Comparison of ENCODE assay signal across 8 cellular contexts in the genomic region with DNA sequence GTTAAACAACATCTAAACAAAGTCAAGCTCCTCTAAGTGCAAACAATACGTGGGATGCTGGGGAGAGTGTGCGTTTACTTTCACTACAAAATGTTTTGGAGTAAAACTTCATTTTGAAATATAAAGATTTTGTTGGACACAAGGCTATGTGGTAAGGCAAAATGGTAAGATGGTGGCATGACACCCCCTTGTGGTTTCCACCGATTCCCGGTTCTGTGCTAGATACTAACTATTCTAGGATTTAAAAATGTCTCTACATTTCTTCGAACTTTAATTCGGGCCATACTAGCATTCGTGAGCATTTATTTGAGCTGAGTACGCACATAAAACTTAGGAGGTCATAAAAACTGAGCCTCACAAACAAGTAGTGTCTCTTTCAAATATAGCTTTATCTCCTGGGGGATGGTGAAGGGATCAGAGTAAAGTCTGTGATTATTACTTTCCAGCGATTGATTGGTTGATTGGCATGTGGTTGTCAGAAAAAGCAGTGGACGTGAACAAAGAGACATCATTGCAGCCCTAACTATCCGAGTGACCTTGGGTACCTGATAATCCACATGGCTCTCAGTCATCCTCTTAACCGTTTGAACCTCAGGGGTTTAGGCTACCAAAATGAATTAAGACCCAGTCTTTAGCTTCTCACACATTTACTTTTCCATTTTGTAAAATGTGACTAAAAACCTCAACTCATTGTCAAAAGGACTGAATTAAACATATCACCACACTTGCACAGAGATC. TPM values are rescaled to one million over a fixed set of nuclear protein-coding genes. Genes with fewer than 3 reads are reported as not detected.
DNase-seq lines count a peak whose midpoint lies in the region; ATAC-seq and TF ChIP-seq lines count a peak whose summit lies in the region.

No MANE protein-coding gene starts in this region.

- DNase-seq in SIG-M5 treated with dmso at 0.1 percent for 504 hours (lab: John Stamatoyannopoulos, UW; ENCODE audit: unreplicated experiment) = peak; percentile 28
- no peak for DNase-seq in SIG-M5 (lab: John Stamatoyannopoulos, UW)
- DNase-seq in Karpas-422 = peak; percentile 74
- peak; percentile 51 to 62 for DNase-seq in erythroblast (lab: John Stamatoyannopoulos, UW)
- no peak for DNase-seq in stimulated activated CD8-positive, alpha-beta memory T cell treated with anti-CD3 and anti-CD28 coated beads, Interleukin-4, amount 100 ng/mL, for 48 hours

- H3K4me1 ChIP-seq in Karpas-422 (ENCODE audit: low read length) (peaks cover 30% of the 10 kb centered on the region), neuron (ENCODE audit: insufficient read depth, low read length) (peaks cover 12% of the 10 kb centered on the region)

- H3K36me3 ChIP-seq in Karpas-422 (ENCODE audit: insufficient read depth, low read length) (peaks cover 7% of the 10 kb centered on the region; the same call in 1 of the 2 replicates), neuron (ENCODE audit: insufficient read depth, low read length) (peaks cover 8% of the 10 kb centered on the region)

- peak overlapping the region; percentile 94 for H3K4me2 ChIP-seq in Karpas-422 (ENCODE audit: low read depth, low read length, poor library complexity, severe bottlenecking)

- H3K9me3 Mint-ChIP-seq in T-helper 1 cell treated with Interleukin-12 subunit alpha and Interleukin-12 subunit beta and Interleukin-4 antibody, amounts not matched to agents 30 μg/mL and 1 μg/mL, for 36 hours = no peaks in the 10 kb centered on the region

- H3K27me3 ChIP-seq in Karpas-422 (ENCODE audit: low read length) (no peaks in the 10 kb centered on the region), neuron (ENCODE audit: insufficient read depth, low read length) (peaks cover 4% of the 10 kb centered on the region)

- H3K36me3 Mint-ChIP-seq in T-helper 1 cell treated with Interleukin-12 subunit alpha and Interleukin-12 subunit beta and Interleukin-4 antibody, amounts not matched to agents 30 μg/mL and 1 μg/mL, for 36 hours (ENCODE audit: low read depth) = peaks cover 8% of the 10 kb centered on the region

- H3K27ac Mint-ChIP-seq in T-helper 1 cell treated with Interleukin-12 subunit alpha and Interleukin-12 subunit beta and Interleukin-4 antibody, amounts not matched to agents 30 μg/mL and 1 μg/mL, for 36 hours = peak overlapping the region; percentile 59

- peak overlapping the region; percentile 79 for H3K4me3 Mint-ChIP-seq in T-helper 1 cell treated with Interleukin-12 subunit alpha and Interleukin-12 subunit beta and Interleukin-4 antibody, amounts not matched to agents 30 μg/mL and 1 μg/mL, for 36 hours

- H3K4me1 Mint-ChIP-seq in T-helper 1 cell treated with Interleukin-12 subunit alpha and Interleukin-12 subunit beta and Interleukin-4 antibody, amounts not matched to agents 30 μg/mL and 1 μg/mL, for 36 hours (ENCODE audit: low read depth) = peaks cover 24% of the 10 kb centered on the region

- no peak for ATAC-seq in HG02623 (IDR thresholded peaks at IDR 0.05; ENCODE audit: unreplicated experiment)

- H2AFZ ChIP-seq in Karpas-422 (ENCODE audit: low read length) (peak overlapping the region; percentile 97), neuron (ENCODE audit: low read depth, low read length) (peak overlapping the region; percentile 77)

- peaks cover 36% of the 10 kb centered on the region for H3K79me2 ChIP-seq in Karpas-422 (ENCODE audit: low read length)

- no peak for TF ChIP-seq POLR2A in erythroblast (IDR thresholded peaks at IDR 0.05; ENCODE audit: low read length)

- peak overlapping the region; percentile 86 for H3K4me3 ChIP-seq in Karpas-422 (ENCODE audit: low read length)
- peak overlapping the region; percentile 94 for H3K4me3 ChIP-seq in neuron (ENCODE audit: low read length)

- no peak overlapping the region for H3K27ac ChIP-seq in Karpas-422 (ENCODE audit: low read length)

- H3K9me3 ChIP-seq in Karpas-422 (ENCODE audit: low read length) (no peaks in the 10 kb centered on the region), neuron (ENCODE audit: low read length) (no peaks in the 10 kb centered on the region)

- 0 out of 2 replicates have a peak, but pooled peaks cover 4% of the 10 kb centered on the region for H4K20me1 ChIP-seq in Karpas-422 (ENCODE audit: insufficient read depth, low read depth, low read length)

- H3K9me2 ChIP-seq in Karpas-422 (replicated peaks; ENCODE audit: insufficient read depth, low read length) = no peaks in the 10 kb centered on the region

- H3K9ac ChIP-seq in Karpas-422 (ENCODE audit: low read length) = peak overlapping the region; percentile 95

- H3K27me3 Mint-ChIP-seq in T-helper 1 cell treated with Interleukin-12 subunit alpha and Interleukin-12 subunit beta and Interleukin-4 antibody, amounts not matched to agents 30 μg/mL and 1 μg/mL, for 36 hours (ENCODE audit: low read depth) = peaks cover 28% of the 10 kb centered on the region

RNA-seq across cellular contexts. Expression of gene ZNF639, which starts 1.1 kb away (rescaled TPM):
- total RNA-seq in Karpas-422 (2014; rRNA removed; shearing (Covaris generic); ENCODE audit: low replicate concordance) = 54.9 and 70.8 TPM in 2 replicates

RNA-seq across cellular contexts. Expression of gene MFN1, which starts 25.8 kb away (rescaled TPM):
- 26.1 and 58.9 TPM in 2 replicates for total RNA-seq in Karpas-422 (2014; rRNA removed; shearing (Covaris generic); ENCODE audit: low replicate concordance)

Comparison
In these comparisons a context has a peak if more than half of its experiments do, and no peak if none do; other contexts are left out.
1. DNase-seq: peak in SIG-M5 treated with dmso at 0.1 percent for 504 hours (single experiment), Karpas-422 (single experiment) and erythroblast (2 of 2); none in SIG-M5 (single experiment) and stimulated activated CD8-positive, alpha-beta memory T cell treated with anti-CD3 and anti-CD28 coated beads, Interleukin-4, amount 100 ng/mL, for 48 hours (single experiment).